In genomic region chr7:111029574-111030357, GRCh38 we compare ENCODE assay signal across 8 cellular contexts.
DNase-seq lines count a peak whose midpoint lies in the region; ATAC-seq and TF ChIP-seq lines count a peak whose summit lies in the region.

No MANE protein-coding gene starts in this region.

- TF ChIP-seq EP300 in suprapubic skin (IDR thresholded peaks at IDR 0.05) = no peak

- no peaks in the 10 kb centered on the region for H3K79me2 ChIP-seq in ACC112 (ENCODE audit: control insufficient read depth, insufficient read depth, low read length, unreplicated experiment)

- H3K27me3 ChIP-seq in ACC112 (ENCODE audit: insufficient read depth, low read length) = no peaks in the 10 kb centered on the region
- no peaks in the 10 kb centered on the region for H3K27me3 ChIP-seq in suprapubic skin

- H3K27ac ChIP-seq in ACC112 (ENCODE audit: low read depth, low read length) (peak overlapping the region; percentile 82), suprapubic skin (no peak overlapping the region)

- H3K36me3 Mint-ChIP-seq in activated T-cell treated with anti-CD3 and anti-CD28 coated beads, Interleukin-2, amount 50 U/mL, for 4 hours (ENCODE audit: insufficient read depth) = peaks cover 2% of the 10 kb centered on the region

- H2AFZ ChIP-seq in ACC112 (ENCODE audit: low read length, unreplicated experiment) = peak overlapping the region; percentile 70

- peak; percentile 51 for ATAC-seq in GM18867 (IDR thresholded peaks at IDR 0.05; ENCODE audit: unreplicated experiment)
- peak; percentile 53 for ATAC-seq in HG03469 (IDR thresholded peaks at IDR 0.05; ENCODE audit: unreplicated experiment)
- peak; percentile 64 to 69 for ATAC-seq in activated T-cell treated with anti-CD3 and anti-CD28 coated beads, Interleukin-2, amount 50 U/mL, for 4 hours

- H3K4me1 ChIP-seq in ACC112 (ENCODE audit: control insufficient read depth, insufficient read depth, low read length, unreplicated experiment) (peaks cover 25% of the 10 kb centered on the region), suprapubic skin (peaks cover 9% of the 10 kb centered on the region)

- no peaks in the 10 kb centered on the region for H3K27me3 Mint-ChIP-seq in activated T-cell treated with anti-CD3 and anti-CD28 coated beads, Interleukin-2, amount 50 U/mL, for 4 hours (ENCODE audit: low read depth)

- peak; percentile 26 for DNase-seq in activated T-cell treated with anti-CD3 and anti-CD28 coated beads, Interleukin-2, amount 50 U/mL, for 4 hours
- DNase-seq in midbrain (lab: John Stamatoyannopoulos, UW) (peak; percentile 10), NCI-H510A treated with DMSO at 0.1 percent for 48 hours (lab: John Stamatoyannopoulos, UW) (no peak), ureter (ENCODE audit: low spot score) (no peak), suprapubic skin (ENCODE audit: low spot score in 2 of 2) (no peak)

- H3K4me1 Mint-ChIP-seq in activated T-cell treated with anti-CD3 and anti-CD28 coated beads, Interleukin-2, amount 50 U/mL, for 4 hours (ENCODE audit: low read depth) = peaks cover 60% of the 10 kb centered on the region

- 25% methylated on average over 1 of the region's 1 CpG for WGBS in suprapubic skin

- TF ChIP-seq POLR2A in suprapubic skin (IDR thresholded peaks at IDR 0.05) = no peak

- H3K4me3 Mint-ChIP-seq in activated T-cell treated with anti-CD3 and anti-CD28 coated beads, Interleukin-2, amount 50 U/mL, for 4 hours = peak overlapping the region; percentile 60

- H3K9me3 Mint-ChIP-seq in activated T-cell treated with anti-CD3 and anti-CD28 coated beads, Interleukin-2, amount 50 U/mL, for 4 hours = peaks cover 4% of the 10 kb centered on the region

- H3K9me3 ChIP-seq in suprapubic skin = no peaks in the 10 kb centered on the region

- H3K4me3 ChIP-seq in ACC112 (ENCODE audit: low read depth, low read length) (peak overlapping the region; percentile 19; the same call in 1 of the 2 replicates), suprapubic skin (no peak overlapping the region)

- no peak for TF ChIP-seq CTCF in suprapubic skin (IDR thresholded peaks at IDR 0.05)

- no peaks in the 10 kb centered on the region for H3K36me3 ChIP-seq in ACC112 (ENCODE audit: insufficient read depth, low read length)
- no peaks in the 10 kb centered on the region for H3K36me3 ChIP-seq in suprapubic skin

Comparison
In these comparisons a context has a peak if more than half of its experiments do, and no peak if none do; other contexts are left out.
1. DNase-seq: peak in activated T-cell treated with anti-CD3 and anti-CD28 coated beads, Interleukin-2, amount 50 U/mL, for 4 hours (single experiment) and midbrain (single experiment); none in NCI-H510A treated with DMSO at 0.1 percent for 48 hours (single experiment), ureter (single experiment) and suprapubic skin (0 of 2).
2. Peak in every context shown above with its lines, with median percentiles within 50 percentile points of each other: ATAC-seq.